In genomic region chr9:4016789-4017188, GRCh38 we compare ENCODE assay signal across 14 cellular contexts.
DNase-seq lines count a peak whose midpoint lies in the region; ATAC-seq and TF ChIP-seq lines count a peak whose summit lies in the region.
"Had no signal": no experiment of that assay in that cellular context is flagged by ENCODE, and none has a peak within 500 bp of the region (broad histone marks: within the 10 kb centered on the region; RNA-seq: fewer than 3 reads in every experiment).

No MANE protein-coding gene starts in this region.

- H3K4me1 ChIP-seq in PC-3 (ENCODE audit: insufficient read depth, low read length) (peaks cover 30% of the 10 kb centered on the region), neural progenitor cell (peaks cover 29% of the 10 kb centered on the region)

- H3K9me2 ChIP-seq in PC-3 (replicated peaks; ENCODE audit: low read length), result no peaks in the 10 kb centered on the region

- intact Hi-C loops in activated CD4-positive, alpha-beta T cell treated with anti-CD3 and anti-CD28 coated beads, Interleukin-2, amount 10 ng/mL, durations not matched to agents 24 days and 14 days (cut with micrococcal nuclease), result no loop called here
- intact Hi-C loops in PC-3 (cut with micrococcal nuclease), result no loop called here

- H3F3A ChIP-seq in PC-3 (ENCODE audit: low read length, unreplicated experiment) (no peaks in the 10 kb centered on the region), neural progenitor cell (ENCODE audit: low read depth) (no peaks in the 10 kb centered on the region)

- H3K79me2 ChIP-seq in PC-3 (ENCODE audit: low read length), result no peaks in the 10 kb centered on the region
- peaks cover 15% of the 10 kb centered on the region for H3K79me2 ChIP-seq in neural progenitor cell (ENCODE audit: low read depth)

- peaks cover 3% of the 10 kb centered on the region for H3K4me1 Mint-ChIP-seq in activated CD4-positive, alpha-beta T cell treated with anti-CD3 and anti-CD28 coated beads, Interleukin-2, amount 10 ng/mL, durations not matched to agents 24 days and 14 days
- peaks cover 4% of the 10 kb centered on the region for H3K4me1 Mint-ChIP-seq in activated CD4-positive, alpha-beta T cell treated with anti-CD3 and anti-CD28 coated beads, Interleukin-2, amount 10 ng/mL, durations not matched to agents 7 days and 5 days
- peaks cover 10% of the 10 kb centered on the region for H3K4me1 Mint-ChIP-seq in neural progenitor cell
- H3K4me1 Mint-ChIP-seq in activated naive CD8-positive, alpha-beta T cell treated with anti-CD3 and anti-CD28 coated beads, Interleukin-2, amount 50 U/mL, for 24 hours, result no peaks in the 10 kb centered on the region
- H3K4me1 Mint-ChIP-seq: B cell, GM23338 had no signal

- TF ChIP-seq CTCF in PC-3 (conservative IDR thresholded peaks at IDR 0.05; ENCODE audit: low read depth, low read length), result no peak
- no peak for TF ChIP-seq CTCF in neural progenitor cell (IDR thresholded peaks at IDR 0.05)

- no peak overlapping the region for H3K4me3 ChIP-seq in PC-3 (ENCODE audit: low read length)
- no peak overlapping the region for H3K4me3 ChIP-seq in neural progenitor cell
- H3K4me3 ChIP-seq: GM23338 had no signal

- POLR2A ChIA-PET in activated CD4-positive, alpha-beta T cell treated with anti-CD3 and anti-CD28 coated beads, Interleukin-2, amount 10 ng/mL, durations not matched to agents 7 days and 5 days (lab: Charles Lee), result no interaction called here
- POLR2A ChIA-PET in PC-3 (lab: Charles Lee; ENCODE audit: unreplicated experiment), result no interaction called here

- no TSS peak for BruUV-seq in PC-3 (replicated peaks; lab: Mats Ljungman, UMichigan)

- no peak overlapping the region for H3K27ac Mint-ChIP-seq in activated CD4-positive, alpha-beta T cell treated with anti-CD3 and anti-CD28 coated beads, Interleukin-2, amount 10 ng/mL, durations not matched to agents 24 days and 14 days
- no peak overlapping the region for H3K27ac Mint-ChIP-seq in activated CD4-positive, alpha-beta T cell treated with anti-CD3 and anti-CD28 coated beads, Interleukin-2, amount 10 ng/mL, durations not matched to agents 7 days and 5 days
- peak overlapping the region; percentile 39 for H3K27ac Mint-ChIP-seq in neural progenitor cell
- no peak overlapping the region for H3K27ac Mint-ChIP-seq in activated naive CD8-positive, alpha-beta T cell treated with anti-CD3 and anti-CD28 coated beads, Interleukin-2, amount 50 U/mL, for 24 hours
- H3K27ac Mint-ChIP-seq: B cell; CD4-positive, alpha-beta T cell; GM23338 had no signal

- no peak overlapping the region for H3K4me2 ChIP-seq in PC-3 (ENCODE audit: low read length)
- no peak overlapping the region for H3K4me2 ChIP-seq in neural progenitor cell
- H3K4me2 ChIP-seq: GM23338 had no signal

- H2AFZ ChIP-seq in PC-3 (ENCODE audit: low read length), result no peak overlapping the region
- no peak overlapping the region for H2AFZ ChIP-seq in neural progenitor cell (replicated peaks)
- H2AFZ ChIP-seq: GM23338 had no signal

- peak overlapping the region; percentile 76 for H3K27ac ChIP-seq in PC-3 (ENCODE audit: low read length)
- no peak overlapping the region for H3K27ac ChIP-seq in neural progenitor cell

- no peaks in the 10 kb centered on the region for H3K9me3 Mint-ChIP-seq in activated CD4-positive, alpha-beta T cell treated with anti-CD3 and anti-CD28 coated beads, Interleukin-2, amount 10 ng/mL, durations not matched to agents 24 days and 14 days
- no peaks in the 10 kb centered on the region for H3K9me3 Mint-ChIP-seq in activated CD4-positive, alpha-beta T cell treated with anti-CD3 and anti-CD28 coated beads, Interleukin-2, amount 10 ng/mL, durations not matched to agents 7 days and 5 days
- no peaks in the 10 kb centered on the region for H3K9me3 Mint-ChIP-seq in neural progenitor cell
- no peaks in the 10 kb centered on the region for H3K9me3 Mint-ChIP-seq in activated naive CD8-positive, alpha-beta T cell treated with anti-CD3 and anti-CD28 coated beads, Interleukin-2, amount 50 U/mL, for 24 hours
- H3K9me3 Mint-ChIP-seq: CD4-positive, alpha-beta T cell; GM23338 had no signal

- peak; percentile 42 for DNase-seq in activated CD4-positive, alpha-beta T cell treated with anti-CD3 and anti-CD28 coated beads, Interleukin-2, amount 10 ng/mL, durations not matched to agents 24 days and 14 days
- no peak for DNase-seq in activated CD4-positive, alpha-beta T cell treated with anti-CD3 and anti-CD28 coated beads, Interleukin-2, amount 10 ng/mL, durations not matched to agents 7 days and 5 days
- DNase-seq in PC-3, result no peak
- DNase-seq in neural progenitor cell (ENCODE audit: low spot score), result no peak
- no peak for DNase-seq in activated naive CD8-positive, alpha-beta T cell treated with anti-CD3 and anti-CD28 coated beads, Interleukin-2, amount 50 U/mL, for 24 hours
- no peak for DNase-seq in NCI-H1105 (lab: John Stamatoyannopoulos, UW)
- no peak for DNase-seq in SIG-M5 (lab: John Stamatoyannopoulos, UW)
- DNase-seq: C1 segment of cervical spinal cord; Calu3; CD4-positive, alpha-beta T cell; DMS 273 treated with DMSO at 0.1 percent for 48 hours; H7 had no signal

- no peaks in the 10 kb centered on the region for H3K36me3 ChIP-seq in PC-3 (ENCODE audit: low read depth, low read length)
- no peaks in the 10 kb centered on the region for H3K36me3 ChIP-seq in neural progenitor cell

- H4K20me1 ChIP-seq in PC-3 (ENCODE audit: low read length), result no peaks in the 10 kb centered on the region
- no peaks in the 10 kb centered on the region for H4K20me1 ChIP-seq in neural progenitor cell (ENCODE audit: low read depth)

- CTCF ChIA-PET in activated CD4-positive, alpha-beta T cell treated with anti-CD3 and anti-CD28 coated beads, Interleukin-2, amount 10 ng/mL, durations not matched to agents 7 days and 5 days (lab: Charles Lee), result no interaction called here
- CTCF ChIA-PET in PC-3 (lab: Charles Lee), result no interaction called here

- H3K27me3 ChIP-seq in PC-3 (ENCODE audit: low read length) (no peaks in the 10 kb centered on the region), neural progenitor cell (no peaks in the 10 kb centered on the region)

- H3K27me3 Mint-ChIP-seq in activated CD4-positive, alpha-beta T cell treated with anti-CD3 and anti-CD28 coated beads, Interleukin-2, amount 10 ng/mL, durations not matched to agents 24 days and 14 days, result peaks cover 7% of the 10 kb centered on the region
- no peaks in the 10 kb centered on the region for H3K27me3 Mint-ChIP-seq in activated CD4-positive, alpha-beta T cell treated with anti-CD3 and anti-CD28 coated beads, Interleukin-2, amount 10 ng/mL, durations not matched to agents 7 days and 5 days
- H3K27me3 Mint-ChIP-seq in neural progenitor cell (ENCODE audit: insufficient read depth, low read depth), result no peaks in the 10 kb centered on the region
- no peaks in the 10 kb centered on the region for H3K27me3 Mint-ChIP-seq in activated naive CD8-positive, alpha-beta T cell treated with anti-CD3 and anti-CD28 coated beads, Interleukin-2, amount 50 U/mL, for 24 hours
- H3K27me3 Mint-ChIP-seq: B cell; CD4-positive, alpha-beta T cell had no signal

- no peaks in the 10 kb centered on the region for H3K9me3 ChIP-seq in PC-3 (ENCODE audit: low read length)
- no peaks in the 10 kb centered on the region for H3K9me3 ChIP-seq in neural progenitor cell (ENCODE audit: low read depth)

- no peaks in the 10 kb centered on the region for H3K36me3 Mint-ChIP-seq in activated CD4-positive, alpha-beta T cell treated with anti-CD3 and anti-CD28 coated beads, Interleukin-2, amount 10 ng/mL, durations not matched to agents 24 days and 14 days (ENCODE audit: low read depth)
- no peaks in the 10 kb centered on the region for H3K36me3 Mint-ChIP-seq in activated CD4-positive, alpha-beta T cell treated with anti-CD3 and anti-CD28 coated beads, Interleukin-2, amount 10 ng/mL, durations not matched to agents 7 days and 5 days (ENCODE audit: low read depth)
- peaks cover 28% of the 10 kb centered on the region for H3K36me3 Mint-ChIP-seq in neural progenitor cell
- H3K36me3 Mint-ChIP-seq in activated naive CD8-positive, alpha-beta T cell treated with anti-CD3 and anti-CD28 coated beads, Interleukin-2, amount 50 U/mL, for 24 hours (ENCODE audit: low read depth), result no peaks in the 10 kb centered on the region

- no peak for ATAC-seq in PC-3
- no peak for ATAC-seq in activated naive CD8-positive, alpha-beta T cell treated with anti-CD3 and anti-CD28 coated beads, Interleukin-2, amount 50 U/mL, for 24 hours
- ATAC-seq: GM23338 had no signal

- H3K9ac ChIP-seq in PC-3 (ENCODE audit: low read length), result peak overlapping the region; percentile 38; the same call in 1 of the 2 replicates
- no peak overlapping the region for H3K9ac ChIP-seq in neural progenitor cell

- no peak overlapping the region for H3K4me3 Mint-ChIP-seq in activated CD4-positive, alpha-beta T cell treated with anti-CD3 and anti-CD28 coated beads, Interleukin-2, amount 10 ng/mL, durations not matched to agents 24 days and 14 days
- H3K4me3 Mint-ChIP-seq in activated CD4-positive, alpha-beta T cell treated with anti-CD3 and anti-CD28 coated beads, Interleukin-2, amount 10 ng/mL, durations not matched to agents 7 days and 5 days, result no peak overlapping the region
- no peak overlapping the region for H3K4me3 Mint-ChIP-seq in neural progenitor cell
- H3K4me3 Mint-ChIP-seq in activated naive CD8-positive, alpha-beta T cell treated with anti-CD3 and anti-CD28 coated beads, Interleukin-2, amount 50 U/mL, for 24 hours, result no peak overlapping the region
- H3K4me3 Mint-ChIP-seq: B cell; CD4-positive, alpha-beta T cell; GM23338 had no signal
